In genomic region chr16:4904942-4905615, GRCh38 we compare ENCODE assay signal across 17 cellular contexts. TPM values are rescaled to one million over a fixed set of nuclear protein-coding genes. Genes with fewer than 3 reads are reported as not detected.
"Had no signal": no experiment of that assay in that cellular context is flagged by ENCODE, and none has a peak within 500 bp of the region (broad histone marks: within the 10 kb centered on the region; RNA-seq: fewer than 3 reads in every experiment).

No MANE protein-coding gene starts in this region.

- H3K4me3 Mint-ChIP-seq: dendritic cell treated with granulocyte-macrophage colony-stimulating factor and Interleukin-4, amounts not matched to agents 40 ng/mL and 50 ng/mL, for 4 days; naive thymus-derived CD4-positive, alpha-beta T cell had no signal

- H3K36me3 Mint-ChIP-seq: naive thymus-derived CD4-positive, alpha-beta T cell had no signal

- H3K4me3 ChIP-seq: heart left ventricle, ovary, right atrium auricular region had no signal

- H3K27ac ChIP-seq: foreskin keratinocyte, heart left ventricle, ovary, right atrium auricular region had no signal

- ATAC-seq: foreskin keratinocyte; heart left ventricle; naive thymus-derived CD4-positive, alpha-beta T cell had no signal

- H3K4me1 Mint-ChIP-seq: naive thymus-derived CD4-positive, alpha-beta T cell had no signal

- H3K27ac Mint-ChIP-seq: dendritic cell treated with granulocyte-macrophage colony-stimulating factor and Interleukin-4, amounts not matched to agents 40 ng/mL and 50 ng/mL, for 4 days; naive thymus-derived CD4-positive, alpha-beta T cell had no signal

- H3K9me3 Mint-ChIP-seq: dendritic cell treated with granulocyte-macrophage colony-stimulating factor and Interleukin-4, amounts not matched to agents 40 ng/mL and 50 ng/mL, for 4 days; naive thymus-derived CD4-positive, alpha-beta T cell had no signal

- DNase-seq: erythroblast; foreskin keratinocyte; heart left ventricle; hippocampal formation; kidney glomerular epithelial cell; mammary epithelial cell; naive thymus-derived CD4-positive, alpha-beta T cell; ovary; small intestine; stimulated activated CD4-positive, alpha-beta T cell treated with anti-CD3 and anti-CD28 coated beads, Interleukin-2, amount 100 ng/mL, for 48 hours; stimulated activated naive CD4-positive, alpha-beta T cell treated with Interleukin-2 at 50 U/mL for 16 hours; trophoblast cell had no signal

- H3K9me3 ChIP-seq: heart left ventricle, ovary, right atrium auricular region had no signal

- FAIRE-seq: colon, islet of Langerhans, small intestine had no signal

- H3K27me3 ChIP-seq: foreskin keratinocyte, heart left ventricle, ovary, right atrium auricular region had no signal

- H3K4me1 ChIP-seq: foreskin keratinocyte, heart left ventricle, right atrium auricular region had no signal

- H3K36me3 ChIP-seq: heart left ventricle, ovary, right atrium auricular region had no signal

RNA-seq across cellular contexts. Expression of gene PPL, which starts 31.9 kb away (rescaled TPM):
- total RNA-seq: mononuclear cell; naive thymus-derived CD4-positive, alpha-beta T cell had no signal

RNA-seq across cellular contexts. Expression of gene SEC14L5, which starts 53.1 kb away (rescaled TPM):
- total RNA-seq: foreskin keratinocyte had no signal
- polyA plus RNA-seq: foreskin keratinocyte; naive thymus-derived CD4-positive, alpha-beta T cell had no signal
